ENCODE assay signal across 9 cellular contexts in the genomic region with DNA sequence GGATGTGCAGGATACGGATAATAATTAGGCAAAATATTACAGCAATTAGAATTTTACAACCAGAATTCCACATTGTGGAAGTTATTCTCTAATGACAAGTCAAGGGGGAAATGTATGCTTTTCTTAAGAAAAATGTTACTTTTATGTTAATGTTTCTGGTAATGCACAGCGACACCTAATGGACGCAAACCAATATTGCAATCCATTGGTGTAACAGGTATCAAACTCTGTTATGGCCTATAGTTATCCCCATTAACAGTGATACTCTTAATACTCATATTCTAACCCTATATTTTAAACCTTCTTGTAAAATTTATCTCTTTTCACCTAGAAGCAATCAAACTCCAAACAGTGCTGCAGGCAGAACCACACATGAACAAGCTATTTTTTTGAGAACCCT. TPM values are rescaled to one million over a fixed set of nuclear protein-coding genes. Genes with fewer than 3 reads are reported as not detected.
A peak's percentile ranks its signal among the peaks of the same experiment; 100 is the strongest.
DNase-seq lines count a peak whose midpoint lies in the region; ATAC-seq, FAIRE-seq and TF ChIP-seq lines count a peak whose summit lies in the region.
"Not testable (repeated sequence)": the region's sequence is repeated elsewhere in the genome, so short reads cannot be mapped to it uniquely, and the experiment has no call there.
"Had no signal": no experiment of that assay in that cellular context is flagged by ENCODE, and none has a peak within 500 bp of the region (broad histone marks: within the 10 kb centered on the region; RNA-seq: fewer than 3 reads in every experiment).

No MANE protein-coding gene starts in this region.

- WGBS in pancreas, 2 donors = 1 to 4% methylated on average over 3 of the region's 3 CpGs

- not testable (repeated sequence) for H3K27ac ChIP-seq in OCI-LY3 (ENCODE audit: low read length); pancreas

- intact Hi-C loops in activated CD4-positive, alpha-beta memory T cell treated with anti-CD3 and anti-CD28 coated beads for 36 hours (cut with micrococcal nuclease); pancreas (cut with DNase I): not testable (repeated sequence)

- not testable (repeated sequence) for H2AFZ ChIP-seq in OCI-LY3 (ENCODE audit: low read depth, low read length)

- not testable (repeated sequence) for H4K20me1 ChIP-seq in OCI-LY3 (ENCODE audit: insufficient read depth, low read length)

- peak in 2 of 4 donors; percentile 32 to 51 for ATAC-seq in pancreas

- not testable (repeated sequence) for H3K4me3 Mint-ChIP-seq in activated CD4-positive, alpha-beta memory T cell treated with anti-CD3 and anti-CD28 coated beads for 36 hours; chondrocyte (ENCODE audit: unreplicated experiment); immature natural killer cell

- CTCF ChIA-PET in activated CD4-positive, alpha-beta memory T cell treated with anti-CD3 and anti-CD28 coated beads for 36 hours (lab: Charles Lee) = not testable (repeated sequence)

- not testable (repeated sequence) for H3K27ac Mint-ChIP-seq in activated CD4-positive, alpha-beta memory T cell treated with anti-CD3 and anti-CD28 coated beads for 36 hours; chondrocyte (ENCODE audit: unreplicated experiment); immature natural killer cell

- not testable (repeated sequence) for H3K4me2 ChIP-seq in OCI-LY3 (ENCODE audit: low read length)

- not testable (repeated sequence) for H3K36me3 Mint-ChIP-seq in activated CD4-positive, alpha-beta memory T cell treated with anti-CD3 and anti-CD28 coated beads for 36 hours; chondrocyte (ENCODE audit: low read depth); immature natural killer cell

- not testable (repeated sequence) for H3K4me3 ChIP-seq in OCI-LY3 (ENCODE audit: low read length); pancreas

- DNase-seq in EH (ENCODE audit: low read depth) (peak; percentile 28), immature natural killer cell (peak in 2 of 3 donors; percentile 4 to 11), pancreas (peak in 2 of 6 donors; percentile 13 to 27)
- DNase-seq in activated CD4-positive, alpha-beta memory T cell treated with anti-CD3 and anti-CD28 coated beads for 36 hours = peak; percentile 26
- not testable (repeated sequence) for DNase-seq in chondrocyte (ENCODE audit: low spot score); urothelium cell line (ENCODE audit: low spot score)

- H3K27me3 ChIP-seq in OCI-LY3 (ENCODE audit: low read depth, low read length); pancreas: not testable (repeated sequence)

- not testable (repeated sequence) for H3K9me3 Mint-ChIP-seq in activated CD4-positive, alpha-beta memory T cell treated with anti-CD3 and anti-CD28 coated beads for 36 hours; chondrocyte (ENCODE audit: low read depth); immature natural killer cell

- H3K27me3 Mint-ChIP-seq in activated CD4-positive, alpha-beta memory T cell treated with anti-CD3 and anti-CD28 coated beads for 36 hours; chondrocyte (ENCODE audit: low read depth); immature natural killer cell (ENCODE audit: low read depth in 3 of 3): not testable (repeated sequence)

- not testable (repeated sequence) for H3K36me3 ChIP-seq in OCI-LY3 (replicated peaks; ENCODE audit: low read depth, low read length); pancreas

- H3K79me2 ChIP-seq in OCI-LY3 (ENCODE audit: low read length) = not testable (repeated sequence)

- not testable (repeated sequence) for H3K9ac ChIP-seq in OCI-LY3 (ENCODE audit: low read length)

- not testable (repeated sequence) for H3K9me3 ChIP-seq in OCI-LY3 (ENCODE audit: insufficient read depth, low read length); pancreas

- not testable (repeated sequence) for FAIRE-seq in pancreas (lab: Jason Lieb, UNC)
- peak; percentile 5 for FAIRE-seq in urothelium cell line (lab: Jason Lieb, UNC)

- TF ChIP-seq CTCF in LNCAP (IDR thresholded peaks at IDR 0.05) = peak; percentile 66
- peak; percentile 17; the same call in 1 of the 2 replicates for TF ChIP-seq CTCF in OCI-LY3 (IDR thresholded peaks at IDR 0.05; ENCODE audit: low read depth, low read length)
- TF ChIP-seq CTCF in chondrocyte (IDR thresholded peaks at IDR 0.05) = peak; percentile 80
- peak in 3 of 4 donors; percentile 35 to 43 (median 36) for TF ChIP-seq CTCF in pancreas (IDR thresholded peaks at IDR 0.05)

- POLR2A ChIA-PET in activated CD4-positive, alpha-beta memory T cell treated with anti-CD3 and anti-CD28 coated beads for 36 hours (lab: Charles Lee) = not testable (repeated sequence)

- H3K4me1 Mint-ChIP-seq in activated CD4-positive, alpha-beta memory T cell treated with anti-CD3 and anti-CD28 coated beads for 36 hours (ENCODE audit: low read depth); chondrocyte (ENCODE audit: low read depth); immature natural killer cell: not testable (repeated sequence)

- not testable (repeated sequence) for H3K4me1 ChIP-seq in OCI-LY3 (ENCODE audit: low read length); pancreas

RNA-seq across cellular contexts. Expression of a gene that starts 22.3 kb away (rescaled TPM):
- total RNA-seq in activated CD4-positive, alpha-beta memory T cell treated with anti-CD3 and anti-CD28 coated beads for 36 hours = not detected
- total RNA-seq in chondrocyte (not detected in 3 replicates), pancreas (under 1 TPM in 2 of 6 donors, not detected in 4; 0.06 to 0.29 TPM)
- polyA plus RNA-seq in immature natural killer cell (not detected), pancreas (under 1 TPM; 0.30 to 0.40 TPM)
- total RNA-seq: natural killer cell treated with Interleukin-12 subunit alpha and Interleukin-12 subunit beta and Interleukin-15 and Interleukin-18, amount 100 ng/mL, for 72 hours had no signal

RNA-seq across cellular contexts. Expression of a gene that starts 47.9 kb away (rescaled TPM):
- total RNA-seq in activated CD4-positive, alpha-beta memory T cell treated with anti-CD3 and anti-CD28 coated beads for 36 hours = not detected
- total RNA-seq in chondrocyte = not detected in 3 replicates
- polyA plus RNA-seq in immature natural killer cell = not detected
- under 1 TPM in 1 of 6 donors, not detected in 5; 0.19 TPM for total RNA-seq in pancreas
- polyA plus RNA-seq in pancreas = under 1 TPM; 0.11 to 0.28 TPM
- total RNA-seq: natural killer cell treated with Interleukin-12 subunit alpha and Interleukin-12 subunit beta and Interleukin-15 and Interleukin-18, amount 100 ng/mL, for 72 hours had no signal

Comparison
In these comparisons a context has a peak if more than half of its experiments do, and no peak if none do; other contexts are left out.
1. CTCF ChIP-seq: peak in every context shown above with its lines; median percentile 80 in chondrocyte; 66 in LNCAP; 36 in pancreas; 17 in OCI-LY3.